Comparison of ENCODE assay signal across 8 cellular contexts in the genomic region with DNA sequence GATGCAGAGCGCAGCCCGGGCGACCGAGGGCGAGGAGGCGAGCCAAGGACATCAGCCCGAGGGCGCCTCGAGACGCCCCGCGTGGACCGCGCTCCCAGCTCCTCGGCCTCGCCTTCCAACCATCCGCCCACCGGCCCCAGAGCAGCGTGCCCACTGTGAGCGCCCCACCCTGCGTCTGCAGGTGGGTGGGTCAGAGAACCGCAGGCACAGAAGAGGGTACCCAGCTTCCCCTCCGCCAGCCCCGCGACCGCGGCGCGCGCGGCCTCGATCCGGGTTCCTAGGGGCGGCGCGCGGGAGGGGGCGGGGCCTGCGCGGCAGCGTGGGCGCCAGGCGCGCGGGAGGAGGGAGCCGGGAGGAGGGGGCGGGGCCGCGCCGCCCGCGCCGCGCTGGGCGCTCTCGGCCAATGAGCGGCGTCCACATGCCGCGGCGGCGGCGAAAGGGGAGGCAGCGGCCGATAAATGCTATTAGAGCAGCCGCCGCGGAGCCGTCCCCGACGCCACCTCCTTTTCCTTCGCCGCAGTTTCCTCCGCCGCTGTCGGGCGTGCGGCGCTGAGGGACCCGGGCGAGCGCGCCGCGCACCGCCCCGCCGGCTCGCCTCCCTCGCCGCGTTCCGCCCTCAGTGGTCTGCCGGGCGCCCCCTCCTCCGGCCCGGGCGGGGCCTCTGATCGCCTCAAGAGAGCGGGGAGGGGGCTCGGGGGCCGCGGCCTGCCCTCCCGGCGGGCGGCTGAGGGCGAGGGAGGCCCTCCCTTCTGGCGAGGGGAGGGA. TPM values are rescaled to one million over a fixed set of nuclear protein-coding genes. Genes with fewer than 3 reads are reported as not detected.
DNase-seq lines count a peak whose midpoint lies in the region; ATAC-seq, FAIRE-seq and TF ChIP-seq lines count a peak whose summit lies in the region.

A gene (plus strand): TSS at position 464 of the 765 bp plus-strand sequence. CDS start 543 bp downstream, outside the sequence.

- intact Hi-C loops in esophagus squamous epithelium (cut with DNase I) = no loop called here

- DNase-seq in DMS79 (lab: John Stamatoyannopoulos, UW) (peak; percentile 51), RCC 7860 (ENCODE audit: low spot score) (peak; percentile 73), esophagus squamous epithelium (lab: John Stamatoyannopoulos, UW) (peak; percentile 54), myocyte (ENCODE audit: low read depth) (peak; percentile 93)
- peak; percentile 87 to 92 for DNase-seq in activated T-cell treated with anti-CD3 and anti-CD28 coated beads, Interleukin-2, amount 50 U/mL, for 48 hours
- peak; percentile 74 to 89 for DNase-seq in stimulated activated CD8-positive, alpha-beta memory T cell treated with anti-CD3 and anti-CD28 coated beads, Interleukin-7, amount 100 ng/mL, for 4 hours (ENCODE audit: low read depth in 2 of 2)

- no peaks in the 10 kb centered on the region for H3K9me3 ChIP-seq in KOPT-K1 (ENCODE audit: insufficient read depth, low read length, poor library complexity, severe bottlenecking)
- no peaks in the 10 kb centered on the region for H3K9me3 ChIP-seq in esophagus squamous epithelium

- peak within 1 kb of the TSS; percentile 92 for H3K27ac ChIP-seq in KOPT-K1 (ENCODE audit: low read depth, low read length, poor library complexity, severe bottlenecking)
- H3K27ac ChIP-seq in esophagus squamous epithelium = peak within 1 kb of the TSS; percentile 96 to 99 (median 98)

- H3K4me1 ChIP-seq in esophagus squamous epithelium = peaks cover 13 to 61% (median 27%) of the 10 kb centered on the region in 3 donors

- peak; percentile 69 for ATAC-seq in GM21737 (IDR thresholded peaks at IDR 0.05; ENCODE audit: unreplicated experiment)

- peak in 3 of 4 donors; percentile 47 to 98 (median 97) for TF ChIP-seq POLR2A in esophagus squamous epithelium (IDR thresholded peaks at IDR 0.05)

- no peaks in the 10 kb centered on the region for H3K27me3 ChIP-seq in esophagus squamous epithelium

- no peak for FAIRE-seq in RCC 7860 (lab: Jason Lieb, UNC)

- TF ChIP-seq CTCF in esophagus squamous epithelium (IDR thresholded peaks at IDR 0.05) = peak in 2 of 6 experiments; percentile 9 to 15

- H3K36me3 ChIP-seq in KOPT-K1 (ENCODE audit: insufficient read depth, low read length) = peaks cover 34% of the 10 kb centered on the region
- H3K36me3 ChIP-seq in esophagus squamous epithelium = peaks cover 0 to 13% (median 0%) of the 10 kb centered on the region in 3 donors

- 0% methylated on average over 29 of the region's 108 CpGs; no CpG with 5 or more reads in 1 of the 2 donors for WGBS in esophagus squamous epithelium, 2 donors

- peak within 1 kb of the TSS; percentile 67 to 97 (median 84) for H3K4me3 ChIP-seq in esophagus squamous epithelium

RNA-seq across cellular contexts. Expression of the gene that starts here (rescaled TPM):
- total RNA-seq in esophagus squamous epithelium = 100 to 1,000 TPM; 147 to 263 (median 177) TPM
- 438 and 959 TPM in 2 replicates for total RNA-seq in myocyte
- polyA plus RNA-seq in myocyte (2012) = 245 TPM

Comparison
In these comparisons a context has a peak if more than half of its experiments do, and no peak if none do; other contexts are left out.
1. Peak in every context shown above with its lines: DNase-seq, ATAC-seq, H3K4me3 ChIP-seq and H3K27ac ChIP-seq.